In genomic region chrX:81996166-81996565, GRCh38 we compare ENCODE assay signal across 25 cellular contexts.
DNase-seq lines count a peak whose midpoint lies in the region; ATAC-seq, FAIRE-seq and TF ChIP-seq lines count a peak whose summit lies in the region.
"Had no signal": no experiment of that assay in that cellular context is flagged by ENCODE, and none has a peak within 500 bp of the region (broad histone marks: within the 10 kb centered on the region; RNA-seq: fewer than 3 reads in every experiment).

No MANE protein-coding gene starts in this region.

- H3K9me3 ChIP-seq in kidney (ENCODE audit: control insufficient read depth in 1 of 2, low read length in 2 of 2) (no peaks in the 10 kb centered on the region), aorta (ENCODE audit: control insufficient read depth, low read length) (no peaks in the 10 kb centered on the region), lower lobe of right lung (peaks cover 5% of the 10 kb centered on the region)
- H3K9me3 ChIP-seq: A549, Caco-2 had no signal

- intact Hi-C loops in kidney (cut with DNase I): no loop called here
- intact Hi-C loops in aorta (cut with DNase I): no loop called here
- intact Hi-C loops in lower lobe of right lung (cut with DNase I): no loop called here

- DNase-seq in chondrocyte (ENCODE audit: low spot score): peak; percentile 41
- peak; percentile 45 for DNase-seq in kidney
- peak; percentile 21 to 52 for DNase-seq in aorta
- no peak for DNase-seq in lower lobe of right lung
- no peak for DNase-seq in NCI-H2029 (lab: John Stamatoyannopoulos, UW)
- DNase-seq: AML-193; Caco-2; Calu3; CD4-positive, alpha-beta T cell; CD8-positive, alpha-beta T cell; DMS 273 treated with DMSO at 0.1 percent for 48 hours; DMS153; DMS53; DMS79; DND-41; EL; GDM1 had no signal

- no peak overlapping the region for H3K27ac ChIP-seq in kidney (ENCODE audit: low read depth in 2 of 2, low read length in 2 of 2)
- no peak overlapping the region for H3K27ac ChIP-seq in aorta (ENCODE audit: low read depth in 1 of 2, low read length in 2 of 2)
- H3K27ac ChIP-seq in lower lobe of right lung: no peak overlapping the region
- H3K27ac ChIP-seq: 22Rv1; A549; BLaER1 treated with 17β-estradiol and CSF1 and Interleukin-3, amounts not matched to agents 10 nM and 100 nM; C4-2B had no signal

- H3K4me3 Mint-ChIP-seq in chondrocyte (ENCODE audit: unreplicated experiment): no peak overlapping the region
- H3K4me3 Mint-ChIP-seq: B cell; CD4-positive, alpha-beta T cell; CD8-positive, alpha-beta T cell had no signal

- no peaks in the 10 kb centered on the region for H3K27me3 Mint-ChIP-seq in chondrocyte (ENCODE audit: low read depth)
- H3K27me3 Mint-ChIP-seq: B cell; CD4-positive, alpha-beta T cell had no signal

- no peaks in the 10 kb centered on the region for H3K4me1 Mint-ChIP-seq in chondrocyte (ENCODE audit: low read depth)
- H3K4me1 Mint-ChIP-seq: B cell had no signal

- FAIRE-seq in kidney (lab: Jason Lieb, UNC): no peak
- FAIRE-seq: GM12878, GM12892, GM18507 had no signal

- no peak for TF ChIP-seq CTCF in chondrocyte (IDR thresholded peaks at IDR 0.05)
- no peak for TF ChIP-seq CTCF in kidney (IDR thresholded peaks at IDR 0.05; ENCODE audit: borderline replicate concordance, extremely low read depth, insufficient read depth)
- no peak for TF ChIP-seq CTCF in lower lobe of right lung (IDR thresholded peaks at IDR 0.05)

- H3K36me3 Mint-ChIP-seq in chondrocyte (ENCODE audit: low read depth): no peaks in the 10 kb centered on the region
- H3K36me3 Mint-ChIP-seq: CD8-positive, alpha-beta T cell had no signal

- H3K36me3 ChIP-seq in kidney (ENCODE audit: control insufficient read depth in 1 of 2, insufficient read depth in 2 of 2, low read length in 2 of 2) (no peaks in the 10 kb centered on the region), aorta (ENCODE audit: control insufficient read depth in 1 of 2, insufficient read depth in 2 of 2, low read length in 1 of 2) (no peaks in the 10 kb centered on the region), lower lobe of right lung (no peaks in the 10 kb centered on the region)
- H3K36me3 ChIP-seq: BLaER1 treated with 17β-estradiol and CSF1 and Interleukin-3, amounts not matched to agents 10 nM and 100 nM had no signal

- peaks cover 48% of the 10 kb centered on the region for H3K9me3 Mint-ChIP-seq in chondrocyte (ENCODE audit: low read depth)
- H3K9me3 Mint-ChIP-seq: CD4-positive, alpha-beta T cell had no signal

- H3K4me3 ChIP-seq in kidney (ENCODE audit: low read length in 2 of 2) (no peak overlapping the region), aorta (ENCODE audit: low read length in 2 of 2) (no peak overlapping the region), lower lobe of right lung (no peak overlapping the region)
- H3K4me3 ChIP-seq: A549; BLaER1 treated with 17β-estradiol and CSF1 and Interleukin-3, amounts not matched to agents 10 nM and 100 nM; GM12878 had no signal

- H3K27ac Mint-ChIP-seq in chondrocyte (ENCODE audit: unreplicated experiment): no peak overlapping the region
- H3K27ac Mint-ChIP-seq: B cell; CD4-positive, alpha-beta T cell; CD8-positive, alpha-beta T cell had no signal

- no peak overlapping the region for H3K9ac ChIP-seq in kidney (ENCODE audit: low read length in 2 of 2)
- H3K9ac ChIP-seq: BLaER1 treated with 17β-estradiol and CSF1 and Interleukin-3, amounts not matched to agents 10 nM and 100 nM had no signal

- ATAC-seq in aorta (ENCODE audit: low FRiP score): no peak
- no peak for ATAC-seq in lower lobe of right lung
- ATAC-seq: A549; CD8-positive, alpha-beta T cell; GM12878 had no signal

- H3K27me3 ChIP-seq in aorta (ENCODE audit: control insufficient read depth in 1 of 2, insufficient read depth in 2 of 2, low read length in 1 of 2) (no peaks in the 10 kb centered on the region), lower lobe of right lung (ENCODE audit: low read depth) (no peaks in the 10 kb centered on the region)

- H3K4me1 ChIP-seq in kidney (ENCODE audit: control insufficient read depth in 1 of 2, insufficient read depth in 1 of 2, low read depth in 1 of 2, low read length in 2 of 2) (no peaks in the 10 kb centered on the region), aorta (ENCODE audit: control insufficient read depth in 1 of 2, insufficient read depth in 2 of 2, low read length in 2 of 2) (no peaks in the 10 kb centered on the region), lower lobe of right lung (no peaks in the 10 kb centered on the region)
- H3K4me1 ChIP-seq: A549; BLaER1 treated with 17β-estradiol and CSF1 and Interleukin-3, amounts not matched to agents 10 nM and 100 nM; Caco-2 had no signal

- WGBS in aorta, 2 donors: 78 to 80% methylated on average over 5 of the region's 5 CpGs

Comparison
In these comparisons a context has a peak if more than half of its experiments do, and no peak if none do; other contexts are left out.
1. DNase-seq: peak in chondrocyte (single experiment), kidney (single experiment) and aorta (2 of 2); none in lower lobe of right lung (single experiment) and NCI-H2029 (single experiment).